Comparison of ENCODE assay signal across 22 cellular contexts in the genomic region with DNA sequence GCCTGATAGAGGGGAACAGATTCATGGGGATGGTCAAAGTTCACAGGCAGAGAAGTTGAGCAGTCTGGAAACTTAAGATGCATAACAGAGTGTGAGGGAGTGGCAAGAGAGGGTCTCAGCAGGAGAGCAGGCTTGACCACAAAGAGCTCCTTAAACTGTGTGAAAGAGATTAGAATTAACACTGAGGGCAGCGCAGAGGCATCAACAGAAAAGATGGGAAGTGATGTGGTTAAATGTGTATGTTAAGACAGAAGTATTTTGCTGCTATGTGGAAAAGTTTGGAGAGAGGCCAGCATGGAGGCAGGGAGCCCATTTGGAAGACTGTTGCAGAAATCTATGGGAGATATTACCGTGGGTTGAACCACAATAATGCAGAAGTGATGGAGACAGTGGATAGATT.
DNase-seq lines count a peak whose midpoint lies in the region; TF ChIP-seq lines count a peak whose summit lies in the region.
"Had no signal": no experiment of that assay in that cellular context is flagged by ENCODE, and none has a peak within 500 bp of the region (broad histone marks: within the 10 kb centered on the region; RNA-seq: fewer than 3 reads in every experiment).

No MANE protein-coding gene starts in this region.

- TF ChIP-seq CTCF in choroid plexus epithelial cell (conservative IDR thresholded peaks at IDR 0.05; ENCODE audit: low read depth, low read length) (no peak), neural progenitor cell (IDR thresholded peaks at IDR 0.05) (no peak), tibial artery (IDR thresholded peaks at IDR 0.05) (no peak)

- peaks cover 6% of the 10 kb centered on the region for H3K4me1 Mint-ChIP-seq in neural progenitor cell

- H3K4me1 ChIP-seq in neural progenitor cell (peaks cover 52% of the 10 kb centered on the region), tibial artery (no peaks in the 10 kb centered on the region)
- H3K4me1 ChIP-seq: BLaER1 treated with 17β-estradiol and CSF1 and Interleukin-3, amounts not matched to agents 10 nM and 100 nM had no signal

- H3K27me3 Mint-ChIP-seq in neural progenitor cell (ENCODE audit: insufficient read depth, low read depth), result no peaks in the 10 kb centered on the region

- H2AFZ ChIP-seq in neural progenitor cell (replicated peaks), result no peak overlapping the region

- no peak overlapping the region for H3K4me3 Mint-ChIP-seq in neural progenitor cell
- H3K4me3 Mint-ChIP-seq: CD8-positive, alpha-beta T cell had no signal

- H3K9me3 Mint-ChIP-seq in neural progenitor cell, result no peaks in the 10 kb centered on the region
- H3K9me3 Mint-ChIP-seq: CD8-positive, alpha-beta T cell had no signal

- H3K4me2 ChIP-seq in neural progenitor cell, result peak overlapping the region; percentile 40
- H3K4me2 ChIP-seq: BLaER1 treated with 17β-estradiol and CSF1 and Interleukin-3, amounts not matched to agents 10 nM and 100 nM had no signal

- H3K27ac Mint-ChIP-seq in neural progenitor cell, result no peak overlapping the region
- H3K27ac Mint-ChIP-seq: CD8-positive, alpha-beta T cell had no signal

- H3K4me3 ChIP-seq in choroid plexus epithelial cell (ENCODE audit: low read depth, low read length), result no peak overlapping the region
- H3K4me3 ChIP-seq in neural progenitor cell, result no peak overlapping the region
- H3K4me3 ChIP-seq in tibial artery, result no peak overlapping the region
- H3K4me3 ChIP-seq: BLaER1 treated with 17β-estradiol and CSF1 and Interleukin-3, amounts not matched to agents 10 nM and 100 nM; GM12878 had no signal

- no peaks in the 10 kb centered on the region for H3K36me3 Mint-ChIP-seq in neural progenitor cell
- H3K36me3 Mint-ChIP-seq: CD8-positive, alpha-beta T cell had no signal

- no peaks in the 10 kb centered on the region for H3K36me3 ChIP-seq in neural progenitor cell
- no peaks in the 10 kb centered on the region for H3K36me3 ChIP-seq in tibial artery
- H3K36me3 ChIP-seq: BLaER1 treated with 17β-estradiol and CSF1 and Interleukin-3, amounts not matched to agents 10 nM and 100 nM had no signal

- intact Hi-C loops in tibial artery (cut with DNase I; ENCODE audit: low total_unique reads), result no loop called here

- no peaks in the 10 kb centered on the region for H3K79me2 ChIP-seq in neural progenitor cell (ENCODE audit: low read depth)

- peaks cover 15% of the 10 kb centered on the region for H3F3A ChIP-seq in neural progenitor cell (ENCODE audit: low read depth)

- DNase-seq in H4 (ENCODE audit: low spot score), result peak; percentile 31
- peak; percentile 56 for DNase-seq in OCI-M1 (lab: John Stamatoyannopoulos, UW)
- peak; percentile 65 for DNase-seq in choroid plexus epithelial cell (ENCODE audit: low read depth)
- peak; percentile 54 for DNase-seq in neural progenitor cell (ENCODE audit: low spot score)
- DNase-seq in activated CD8-positive, alpha-beta memory T cell treated with anti-CD3 and anti-CD28 coated beads, Interleukin-2, amount 50 U/mL, for 4 hours, result no peak
- no peak for DNase-seq in nucleus accumbens (lab: John Stamatoyannopoulos, UW)
- no peak for DNase-seq in tibial artery
- no peak for DNase-seq in occipital lobe (lab: John Stamatoyannopoulos, UW)
- DNase-seq: ACHN; Calu3; CD8-positive, alpha-beta T cell; GOT3; Karpas-422; NCI-H1048; NCI-H1417 treated with DMSO at 0.1 percent for 48 hours; NCI-H187; NCI-H446 treated with DMSO at 0.1 percent for 48 hours; NCI-H526 treated with DMSO at 0.1 percent for 48 hours; PC-3; Right ventricle myocardium superior had no signal

- H3K9me3 ChIP-seq in neural progenitor cell (ENCODE audit: low read depth), result no peaks in the 10 kb centered on the region
- H3K9me3 ChIP-seq in tibial artery, result no peaks in the 10 kb centered on the region
- H3K9me3 ChIP-seq: BLaER1 treated with 17β-estradiol and CSF1 and Interleukin-3, amounts not matched to agents 10 nM and 100 nM had no signal

- H4K20me1 ChIP-seq in neural progenitor cell (ENCODE audit: low read depth), result no peaks in the 10 kb centered on the region
- H4K20me1 ChIP-seq: BLaER1 treated with 17β-estradiol and CSF1 and Interleukin-3, amounts not matched to agents 10 nM and 100 nM had no signal

- H3K9ac ChIP-seq in neural progenitor cell, result no peak overlapping the region
- H3K9ac ChIP-seq: BLaER1 treated with 17β-estradiol and CSF1 and Interleukin-3, amounts not matched to agents 10 nM and 100 nM had no signal

- H3K27ac ChIP-seq in neural progenitor cell, result no peak overlapping the region
- H3K27ac ChIP-seq in tibial artery, result no peak overlapping the region
- H3K27ac ChIP-seq: BLaER1 treated with 17β-estradiol and CSF1 and Interleukin-3, amounts not matched to agents 10 nM and 100 nM had no signal

- no peaks in the 10 kb centered on the region for H3K27me3 ChIP-seq in neural progenitor cell
- H3K27me3 ChIP-seq in tibial artery, result no peaks in the 10 kb centered on the region
- H3K27me3 ChIP-seq: BLaER1 treated with 17β-estradiol and CSF1 and Interleukin-3, amounts not matched to agents 10 nM and 100 nM had no signal

Comparison
In these comparisons a context has a peak if more than half of its experiments do, and no peak if none do; other contexts are left out.
1. DNase-seq: peak in H4 (single experiment), OCI-M1 (single experiment), choroid plexus epithelial cell (single experiment) and neural progenitor cell (single experiment); none in activated CD8-positive, alpha-beta memory T cell treated with anti-CD3 and anti-CD28 coated beads, Interleukin-2, amount 50 U/mL, for 4 hours (single experiment), nucleus accumbens (0 of 56), tibial artery (0 of 2) and occipital lobe (single experiment).